28 cellular contexts compared by ENCODE assay signal in genomic region chr15:71639531-71639930, GRCh38.
"Had no signal": no experiment of that assay in that cellular context is flagged by ENCODE, and none has a peak within 500 bp of the region (broad histone marks: within the 10 kb centered on the region; RNA-seq: fewer than 3 reads in every experiment).

No MANE protein-coding gene starts in this region.

- H3K27ac ChIP-seq: ascending aorta, breast epithelium, cardiac muscle cell, esophagus muscularis mucosa had no signal

- H3K4me3 ChIP-seq: ascending aorta, breast epithelium, cardiac muscle cell, esophagus muscularis mucosa had no signal

- H3K4me1 ChIP-seq: ascending aorta, breast epithelium had no signal

- ATAC-seq: activated CD4-positive, alpha-beta T cell treated with anti-CD3 and anti-CD28 coated beads for 36 hours; activated CD8-positive, alpha-beta memory T cell treated with anti-CD3 and anti-CD28 coated beads, Interleukin-2, amount 10 ng/mL, durations not matched to agents 7 days and 5 days; activated CD8-positive, alpha-beta T cell treated with anti-CD3 and anti-CD28 coated beads, Interleukin-2, amount 10 ng/mL, durations not matched to agents 7 days and 5 days; activated naive CD8-positive, alpha-beta T cell treated with anti-CD3 and anti-CD28 coated beads, Interleukin-2, amount 50 U/mL, for 24 hours; effector memory CD8-positive, alpha-beta T cell; T-helper 17 cell had no signal

- H3K9me3 ChIP-seq: ascending aorta, breast epithelium, esophagus muscularis mucosa had no signal

- H3K27me3 ChIP-seq: ascending aorta, breast epithelium, cardiac muscle cell, esophagus muscularis mucosa had no signal

- H3K36me3 ChIP-seq: ascending aorta, breast epithelium, cardiac muscle cell, esophagus muscularis mucosa had no signal

- DNase-seq: activated CD4-positive, alpha-beta memory T cell treated with anti-CD3 and anti-CD28 coated beads for 36 hours; activated CD4-positive, alpha-beta T cell treated with anti-CD3 and anti-CD28 coated beads for 36 hours; activated CD4-positive, alpha-beta T cell treated with anti-CD3 and anti-CD28 coated beads, Interleukin-2, amount 10 ng/mL, durations not matched to agents 24 days and 14 days; activated CD4-positive, CD25-positive, alpha-beta regulatory T cell; activated CD4-positive, CD25-positive, alpha-beta regulatory T cell treated with anti-CD3 and anti-CD28 coated beads, Interleukin-2, amount 50 U/mL, for 72 hours; activated CD8-positive, alpha-beta memory T cell treated with anti-CD3 and anti-CD28 coated beads, Interleukin-2, amount 10 ng/mL, durations not matched to agents 7 days and 5 days; activated CD8-positive, alpha-beta memory T cell treated with anti-CD3 and anti-CD28 coated beads, Interleukin-2, amount 50 U/mL, for 4 hours; activated CD8-positive, alpha-beta T cell treated with anti-CD3 and anti-CD28 coated beads, Interleukin-2, amount 10 ng/mL, durations not matched to agents 7 days and 5 days; activated effector memory CD4-positive, alpha-beta T cell treated with anti-CD3 and anti-CD28 coated beads, Interleukin-2, amount 50 U/mL, for 16 hours; activated naive CD4-positive, alpha-beta T cell treated with anti-CD3 and anti-CD28 coated beads for 36 hours; activated naive CD8-positive, alpha-beta T cell treated with anti-CD3 and anti-CD28 coated beads for 36 hours; activated naive CD8-positive, alpha-beta T cell treated with anti-CD3 and anti-CD28 coated beads, Interleukin-2, amount 50 U/mL, for 24 hours; activated T-cell treated with anti-CD3 and anti-CD28 coated beads, Interleukin-2, amount 50 U/mL, for 1 hour; activated T-cell treated with anti-CD3 and anti-CD28 coated beads, Interleukin-2, amount 50 U/mL, for 48 hours; cortex of kidney; dermis blood vessel endothelial cell; effector CD4-positive, alpha-beta T cell; effector memory CD8-positive, alpha-beta T cell; erythroblast; foreskin fibroblast; head of caudate nucleus; hippocampal formation; T-helper 17 cell; T1000 had no signal
